ENCODE assay signal across 9 cellular contexts in the genomic region with DNA sequence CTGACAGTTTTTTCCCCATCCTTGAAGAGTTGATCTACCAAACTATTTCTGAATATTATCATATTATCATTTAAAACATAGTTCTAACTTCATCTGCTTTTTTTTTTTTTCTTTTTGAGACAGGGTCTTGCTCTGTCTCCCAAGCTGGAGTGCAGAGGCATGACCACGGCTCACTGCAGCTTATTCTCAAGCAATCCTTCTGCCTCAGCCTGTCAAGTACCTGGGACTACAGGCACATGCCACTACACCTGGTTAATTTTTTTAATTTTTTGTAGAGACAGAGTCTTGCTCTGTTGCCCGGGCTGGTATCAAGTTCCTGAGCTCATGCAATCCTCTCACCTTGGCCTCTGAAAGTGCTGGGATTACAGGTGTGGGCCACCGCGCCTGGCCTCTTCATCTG. TPM values are rescaled to one million over a fixed set of nuclear protein-coding genes. Genes with fewer than 3 reads are reported as not detected.
A peak's percentile ranks its signal among the peaks of the same experiment; 100 is the strongest.
DNase-seq lines count a peak whose midpoint lies in the region; ATAC-seq and TF ChIP-seq lines count a peak whose summit lies in the region.
"Had no signal": no experiment of that assay in that cellular context is flagged by ENCODE, and none has a peak within 500 bp of the region (broad histone marks: within the 10 kb centered on the region; RNA-seq: fewer than 3 reads in every experiment).

No MANE protein-coding gene starts in this region.

- H3K36me3 ChIP-seq in SK-N-MC (ENCODE audit: insufficient read depth, low read length) (peaks cover 17% of the 10 kb centered on the region), smooth muscle cell (ENCODE audit: low read depth) (peaks cover 4% of the 10 kb centered on the region)

- H3K4me3 ChIP-seq in SK-N-MC (peak overlapping the region; percentile 96), fibroblast of mammary gland (ENCODE audit: control insufficient read depth, low read depth, low read length) (peak overlapping the region; percentile 60), smooth muscle cell (peak overlapping the region; percentile 76)

- no peaks in the 10 kb centered on the region for H3K27me3 ChIP-seq in smooth muscle cell (ENCODE audit: low read depth)

- H3K9me3 Mint-ChIP-seq in activated T-cell treated with anti-CD3 and anti-CD28 coated beads, Interleukin-2, amount 50 U/mL, for 24 hours, result no peaks in the 10 kb centered on the region

- peaks cover 6% of the 10 kb centered on the region for H3F3A ChIP-seq in smooth muscle cell (ENCODE audit: low read depth)

- WGBS in smooth muscle cell (ENCODE audit: low lambda C conversion rate), result 92% methylated on average over 4 of the region's 4 CpGs

- H3K4me2 ChIP-seq in smooth muscle cell, result peak overlapping the region; percentile 95

- peaks cover 34% of the 10 kb centered on the region for H4K20me1 ChIP-seq in smooth muscle cell (ENCODE audit: low read depth)

- H3K9me3 ChIP-seq in SK-N-MC (ENCODE audit: low read depth, low read length) (no peaks in the 10 kb centered on the region), smooth muscle cell (replicated peaks; ENCODE audit: low read depth) (no peaks in the 10 kb centered on the region)

- H3K4me3 Mint-ChIP-seq in activated T-cell treated with anti-CD3 and anti-CD28 coated beads, Interleukin-2, amount 50 U/mL, for 24 hours, result peak overlapping the region; percentile 87

- DNase-seq in activated T-cell treated with anti-CD3 and anti-CD28 coated beads, Interleukin-2, amount 50 U/mL, for 24 hours, result no peak
- DNase-seq in activated T-cell treated with anti-CD3 and anti-CD28 coated beads for 4 hours, result no peak
- no peak for DNase-seq in SK-N-MC (ENCODE audit: low read depth, low spot score)
- DNase-seq in fibroblast of mammary gland (ENCODE audit: low read depth), result no peak
- no peak for DNase-seq in smooth muscle cell (lab: John Stamatoyannopoulos, UW; ENCODE audit: unreplicated experiment)
- DNase-seq in stimulated activated CD4-positive, alpha-beta T cell treated with anti-CD3 and anti-CD28 coated beads, Interleukin-15, amount 100 ng/mL, for 24 hours, result no peak
- DNase-seq: activated gamma-delta T cell treated with Interleukin-2 at 50 U/mL for 16 hours had no signal

- H3K9ac ChIP-seq in SK-N-MC (ENCODE audit: insufficient read length) (peak overlapping the region; percentile 92), smooth muscle cell (ENCODE audit: low read depth) (peak overlapping the region; percentile 84)

- peaks cover 53% of the 10 kb centered on the region for H3K79me2 ChIP-seq in smooth muscle cell (ENCODE audit: low read depth)

- peaks cover 24% of the 10 kb centered on the region for H3K4me1 ChIP-seq in smooth muscle cell (ENCODE audit: low read depth)

- H3K4me1 Mint-ChIP-seq in activated T-cell treated with anti-CD3 and anti-CD28 coated beads, Interleukin-2, amount 50 U/mL, for 24 hours (ENCODE audit: low read depth), result peaks cover 41% of the 10 kb centered on the region

- H3K27ac ChIP-seq in SK-N-MC (no peak overlapping the region), smooth muscle cell (ENCODE audit: low read depth) (peak overlapping the region; percentile 91)

- no peak for TF ChIP-seq CTCF in fibroblast of mammary gland (conservative IDR thresholded peaks at IDR 0.05; ENCODE audit: control insufficient read depth, insufficient read depth, low read depth, low read length)
- no peak for TF ChIP-seq CTCF in smooth muscle cell (IDR thresholded peaks at IDR 0.05; ENCODE audit: borderline replicate concordance, insufficient read depth, poor library complexity, severe bottlenecking)

- peaks cover 29% of the 10 kb centered on the region for H3K36me3 Mint-ChIP-seq in activated T-cell treated with anti-CD3 and anti-CD28 coated beads, Interleukin-2, amount 50 U/mL, for 24 hours (ENCODE audit: low read depth)

- no peak for ATAC-seq in HG03159 (IDR thresholded peaks at IDR 0.05; ENCODE audit: unreplicated experiment)
- ATAC-seq in GM18907 (IDR thresholded peaks at IDR 0.05; ENCODE audit: unreplicated experiment), result no peak

- no peak overlapping the region for H2AFZ ChIP-seq in smooth muscle cell (ENCODE audit: low read depth)

- peaks cover 3% of the 10 kb centered on the region for H3K27me3 Mint-ChIP-seq in activated T-cell treated with anti-CD3 and anti-CD28 coated beads, Interleukin-2, amount 50 U/mL, for 24 hours

- no peak overlapping the region for H3K27ac Mint-ChIP-seq in activated T-cell treated with anti-CD3 and anti-CD28 coated beads, Interleukin-2, amount 50 U/mL, for 24 hours

RNA-seq across cellular contexts. Expression of a gene that starts 1.3 kb away (rescaled TPM):
- total RNA-seq in smooth muscle cell, result 56.5 and 59.0 TPM in 2 replicates
- 69.2 and 72.9 TPM in 2 replicates for polyA plus RNA-seq in smooth muscle cell

RNA-seq across cellular contexts. Expression of a gene that starts 15.2 kb away (rescaled TPM):
- total RNA-seq in smooth muscle cell, result 20.0 and 23.8 TPM in 2 replicates
- polyA plus RNA-seq in smooth muscle cell, result 17.0 and 22.4 TPM in 2 replicates
